Comparison of ENCODE assay signal across 24 cellular contexts in the genomic region with DNA sequence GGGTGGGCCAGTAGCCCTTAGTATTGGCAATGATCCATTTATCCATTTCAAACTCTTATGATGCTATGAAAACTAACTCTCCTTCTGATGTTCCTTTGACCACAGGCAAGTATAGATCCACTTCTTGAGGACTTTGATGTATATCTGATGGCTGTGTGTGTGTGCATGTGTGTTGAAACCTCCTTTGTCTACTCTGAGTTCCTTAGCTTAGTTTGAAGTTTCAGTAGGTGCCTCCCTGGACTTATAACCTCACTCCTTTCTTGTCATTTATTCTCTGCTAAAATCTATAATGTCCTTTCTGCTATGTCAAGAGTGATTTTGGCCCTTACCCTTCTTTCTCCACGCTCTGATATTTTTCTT.
"Had no signal": no experiment of that assay in that cellular context is flagged by ENCODE, and none has a peak within 500 bp of the region (broad histone marks: within the 10 kb centered on the region; RNA-seq: fewer than 3 reads in every experiment).

No MANE protein-coding gene starts in this region.

- ATAC-seq: activated CD4-positive, alpha-beta T cell treated with anti-CD3 and anti-CD28 coated beads for 36 hours; activated CD8-positive, alpha-beta memory T cell treated with anti-CD3 and anti-CD28 coated beads, Interleukin-2, amount 10 ng/mL, durations not matched to agents 7 days and 5 days; activated CD8-positive, alpha-beta T cell treated with anti-CD3 and anti-CD28 coated beads, Interleukin-2, amount 10 ng/mL, durations not matched to agents 7 days and 5 days; activated naive CD8-positive, alpha-beta T cell treated with anti-CD3 and anti-CD28 coated beads, Interleukin-2, amount 50 U/mL, for 24 hours; esophagus mucosa had no signal

- DNase-seq: activated CD4-positive, alpha-beta memory T cell treated with anti-CD3 and anti-CD28 coated beads for 36 hours; activated CD4-positive, alpha-beta T cell treated with anti-CD3 and anti-CD28 coated beads for 36 hours; activated CD4-positive, alpha-beta T cell treated with anti-CD3 and anti-CD28 coated beads, Interleukin-2, amount 10 ng/mL, durations not matched to agents 24 days and 14 days; activated CD4-positive, CD25-positive, alpha-beta regulatory T cell; activated CD4-positive, CD25-positive, alpha-beta regulatory T cell treated with anti-CD3 and anti-CD28 coated beads, Interleukin-2, amount 50 U/mL, for 72 hours; activated CD8-positive, alpha-beta memory T cell treated with anti-CD3 and anti-CD28 coated beads, Interleukin-2, amount 10 ng/mL, durations not matched to agents 7 days and 5 days; activated CD8-positive, alpha-beta memory T cell treated with anti-CD3 and anti-CD28 coated beads, Interleukin-2, amount 50 U/mL, for 4 hours; activated CD8-positive, alpha-beta T cell treated with anti-CD3 and anti-CD28 coated beads, Interleukin-2, amount 10 ng/mL, durations not matched to agents 7 days and 5 days; activated effector memory CD4-positive, alpha-beta T cell treated with anti-CD3 and anti-CD28 coated beads, Interleukin-2, amount 50 U/mL, for 16 hours; activated naive CD4-positive, alpha-beta T cell treated with anti-CD3 and anti-CD28 coated beads for 36 hours; activated naive CD8-positive, alpha-beta T cell treated with anti-CD3 and anti-CD28 coated beads for 36 hours; activated naive CD8-positive, alpha-beta T cell treated with anti-CD3 and anti-CD28 coated beads, Interleukin-2, amount 50 U/mL, for 24 hours; activated T-cell treated with anti-CD3 and anti-CD28 coated beads, Interleukin-2, amount 50 U/mL, for 1 hour; activated T-cell treated with anti-CD3 and anti-CD28 coated beads, Interleukin-2, amount 50 U/mL, for 48 hours; adrenal gland; aorta; brain microvascular endothelial cell; effector memory CD4-positive, alpha-beta T cell; endodermal cell; foreskin fibroblast; T-helper 2 cell had no signal

- H3K36me3 ChIP-seq: adrenal gland, brain microvascular endothelial cell had no signal

- H3K27ac ChIP-seq: brain microvascular endothelial cell had no signal

- H3K4me3 ChIP-seq: adrenal gland, coronary artery, dorsolateral prefrontal cortex had no signal

- H3K9me3 ChIP-seq: adrenal gland had no signal

- H3K4me1 ChIP-seq: adrenal gland had no signal

- H3K27me3 ChIP-seq: adrenal gland, brain microvascular endothelial cell, dorsolateral prefrontal cortex had no signal
